31 cellular contexts compared by ENCODE assay signal in the genomic region with DNA sequence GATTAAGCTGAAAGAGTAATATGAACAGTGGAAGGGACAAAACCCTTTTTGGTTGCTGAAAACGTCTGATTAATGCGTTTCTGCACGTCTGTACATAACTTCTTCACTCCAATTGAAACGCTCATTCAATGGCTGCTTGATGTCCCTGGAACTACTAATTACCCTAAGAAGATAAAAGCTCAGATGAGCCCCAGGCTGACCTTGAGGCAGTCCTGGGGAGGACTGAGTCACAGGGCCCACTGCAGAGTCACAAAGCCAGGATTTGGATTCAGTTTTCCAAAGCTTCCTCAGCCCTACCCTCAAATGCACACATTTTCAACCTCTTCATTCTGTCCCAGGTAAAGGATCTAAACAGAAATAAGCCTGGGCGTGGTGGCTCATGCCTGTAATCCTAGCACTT.
"Had no signal": no experiment of that assay in that cellular context is flagged by ENCODE, and none has a peak within 500 bp of the region (broad histone marks: within the 10 kb centered on the region; RNA-seq: fewer than 3 reads in every experiment).

No MANE protein-coding gene starts in this region.

- H3K36me3 ChIP-seq: ascending aorta, breast epithelium, cardiac muscle cell, WERI-Rb-1 had no signal

- H3K4me1 ChIP-seq: ascending aorta, breast epithelium had no signal

- H3K9me3 Mint-ChIP-seq: activated B cell treated with CpG ODN at 0.5 μM for 24 hours; activated naive CD4-positive, alpha-beta T cell treated with anti-CD3 and anti-CD28 coated beads, Interleukin-2, amount 10 ng/mL, durations not matched to agents 7 days and 5 days; activated naive CD8-positive, alpha-beta T cell treated with anti-CD3 and anti-CD28 coated beads, Interleukin-2, amount 10 ng/mL, durations not matched to agents 7 days and 5 days; dendritic cell treated with granulocyte-macrophage colony-stimulating factor and Interleukin-4, amounts not matched to agents 40 ng/mL and 50 ng/mL, for 4 days; endodermal cell had no signal

- H3K27ac Mint-ChIP-seq: activated B cell treated with CpG ODN at 0.5 μM for 24 hours; activated CD4-positive, alpha-beta memory T cell treated with anti-CD3 and anti-CD28 coated beads for 36 hours; activated CD4-positive, alpha-beta T cell treated with anti-CD3 and anti-CD28 coated beads for 36 hours; activated CD4-positive, alpha-beta T cell treated with anti-CD3 and anti-CD28 coated beads, Interleukin-2, amount 10 ng/mL, durations not matched to agents 24 days and 14 days; activated CD8-positive, alpha-beta memory T cell treated with anti-CD3 and anti-CD28 coated beads, Interleukin-2, amount 10 ng/mL, durations not matched to agents 7 days and 5 days; activated CD8-positive, alpha-beta T cell treated with anti-CD3 and anti-CD28 coated beads, Interleukin-2, amount 10 ng/mL, durations not matched to agents 7 days and 5 days; activated naive CD4-positive, alpha-beta T cell treated with anti-CD3 and anti-CD28 coated beads, Interleukin-2, amount 10 ng/mL, durations not matched to agents 7 days and 5 days; activated naive CD4-positive, alpha-beta T cell treated with anti-CD3 and anti-CD28 coated beads, Interleukin-2, amount 50 U/mL, for 72 hours; activated naive CD8-positive, alpha-beta T cell treated with anti-CD3 and anti-CD28 coated beads, Interleukin-2, amount 10 ng/mL, durations not matched to agents 7 days and 5 days; dendritic cell treated with granulocyte-macrophage colony-stimulating factor and Interleukin-4, amounts not matched to agents 40 ng/mL and 50 ng/mL, for 4 days; endodermal cell had no signal

- ATAC-seq: activated CD4-positive, alpha-beta T cell treated with anti-CD3 and anti-CD28 coated beads for 36 hours; activated CD4-positive, CD25-positive, alpha-beta regulatory T cell treated with anti-CD3 and anti-CD28 coated beads, Interleukin-2, amount 50 U/mL, for 24 hours; activated CD8-positive, alpha-beta memory T cell treated with anti-CD3 and anti-CD28 coated beads, Interleukin-2, amount 10 ng/mL, durations not matched to agents 7 days and 5 days; activated CD8-positive, alpha-beta T cell treated with anti-CD3 and anti-CD28 coated beads, Interleukin-2, amount 10 ng/mL, durations not matched to agents 7 days and 5 days; activated naive CD4-positive, alpha-beta T cell treated with anti-CD3 and anti-CD28 coated beads, Interleukin-2, amount 50 U/mL, for 72 hours; esophagus mucosa had no signal

- DNase-seq: activated B cell treated with CpG ODN at 0.5 μM for 24 hours; activated CD4-positive, alpha-beta memory T cell treated with anti-CD3 and anti-CD28 coated beads for 36 hours; activated CD4-positive, alpha-beta T cell treated with anti-CD3 and anti-CD28 coated beads for 36 hours; activated CD4-positive, alpha-beta T cell treated with anti-CD3 and anti-CD28 coated beads, Interleukin-2, amount 10 ng/mL, durations not matched to agents 24 days and 14 days; activated CD8-positive, alpha-beta memory T cell treated with anti-CD3 and anti-CD28 coated beads, Interleukin-2, amount 10 ng/mL, durations not matched to agents 7 days and 5 days; activated CD8-positive, alpha-beta memory T cell treated with anti-CD3 and anti-CD28 coated beads, Interleukin-2, amount 50 U/mL, for 4 hours; activated CD8-positive, alpha-beta T cell treated with anti-CD3 and anti-CD28 coated beads, Interleukin-2, amount 10 ng/mL, durations not matched to agents 7 days and 5 days; activated gamma-delta T cell; activated naive CD4-positive, alpha-beta T cell; activated naive CD4-positive, alpha-beta T cell treated with anti-CD3 and anti-CD28 coated beads, Interleukin-2, amount 10 ng/mL, durations not matched to agents 7 days and 5 days; activated naive CD8-positive, alpha-beta T cell treated with anti-CD3 and anti-CD28 coated beads, Interleukin-2, amount 10 ng/mL, durations not matched to agents 7 days and 5 days; activated T-cell treated with anti-CD3 and anti-CD28 coated beads, Interleukin-2, amount 50 U/mL, for 1 hour; activated T-cell treated with anti-CD3 and anti-CD28 coated beads, Interleukin-2, amount 50 U/mL, for 48 hours; central memory CD4-positive, alpha-beta T cell; cerebellar nuclear complex; dorsolateral prefrontal cortex; effector memory CD4-positive, alpha-beta T cell; endodermal cell; foreskin fibroblast; head of caudate nucleus; T-helper 2 cell; WERI-Rb-1 had no signal

- H3K4me3 Mint-ChIP-seq: activated B cell treated with CpG ODN at 0.5 μM for 24 hours; activated CD4-positive, alpha-beta memory T cell treated with anti-CD3 and anti-CD28 coated beads for 36 hours; activated CD4-positive, alpha-beta T cell treated with anti-CD3 and anti-CD28 coated beads for 36 hours; activated CD4-positive, alpha-beta T cell treated with anti-CD3 and anti-CD28 coated beads, Interleukin-2, amount 10 ng/mL, durations not matched to agents 24 days and 14 days; activated CD8-positive, alpha-beta memory T cell treated with anti-CD3 and anti-CD28 coated beads, Interleukin-2, amount 10 ng/mL, durations not matched to agents 7 days and 5 days; activated CD8-positive, alpha-beta T cell treated with anti-CD3 and anti-CD28 coated beads, Interleukin-2, amount 10 ng/mL, durations not matched to agents 7 days and 5 days; activated naive CD4-positive, alpha-beta T cell treated with anti-CD3 and anti-CD28 coated beads, Interleukin-2, amount 10 ng/mL, durations not matched to agents 7 days and 5 days; activated naive CD8-positive, alpha-beta T cell treated with anti-CD3 and anti-CD28 coated beads, Interleukin-2, amount 10 ng/mL, durations not matched to agents 7 days and 5 days; brain; dendritic cell treated with granulocyte-macrophage colony-stimulating factor and Interleukin-4, amounts not matched to agents 40 ng/mL and 50 ng/mL, for 4 days; endodermal cell had no signal

- H3K27me3 Mint-ChIP-seq: activated CD4-positive, alpha-beta T cell treated with anti-CD3 and anti-CD28 coated beads, Interleukin-2, amount 10 ng/mL, durations not matched to agents 24 days and 14 days had no signal

- H3K4me1 Mint-ChIP-seq: activated naive CD8-positive, alpha-beta T cell treated with anti-CD3 and anti-CD28 coated beads, Interleukin-2, amount 10 ng/mL, durations not matched to agents 7 days and 5 days had no signal

- H3K36me3 Mint-ChIP-seq: activated CD4-positive, alpha-beta memory T cell treated with anti-CD3 and anti-CD28 coated beads for 36 hours; activated CD8-positive, alpha-beta memory T cell treated with anti-CD3 and anti-CD28 coated beads, Interleukin-2, amount 10 ng/mL, durations not matched to agents 7 days and 5 days; activated naive CD4-positive, alpha-beta T cell treated with anti-CD3 and anti-CD28 coated beads, Interleukin-2, amount 10 ng/mL, durations not matched to agents 7 days and 5 days; activated naive CD8-positive, alpha-beta T cell treated with anti-CD3 and anti-CD28 coated beads, Interleukin-2, amount 10 ng/mL, durations not matched to agents 7 days and 5 days; brain had no signal

- H3K27me3 ChIP-seq: ascending aorta, breast epithelium, cardiac muscle cell had no signal

- H3K27ac ChIP-seq: ascending aorta, breast epithelium, cardiac muscle cell, coronary artery, dorsolateral prefrontal cortex, WERI-Rb-1 had no signal

- H3K4me3 ChIP-seq: ascending aorta, breast epithelium, cardiac muscle cell, coronary artery, dorsolateral prefrontal cortex had no signal
